20 cellular contexts compared by ENCODE assay signal in genomic region chr22:48717076-48717810, GRCh38.
DNase-seq lines count a peak whose midpoint lies in the region; ATAC-seq and TF ChIP-seq lines count a peak whose summit lies in the region.
"Had no signal": no experiment of that assay in that cellular context is flagged by ENCODE, and none has a peak within 500 bp of the region (broad histone marks: within the 10 kb centered on the region; RNA-seq: fewer than 3 reads in every experiment).

No MANE protein-coding gene starts in this region.

- intact Hi-C loops in posterior vena cava (cut with DNase I): no loop called here
- intact Hi-C loops in naive thymus-derived CD4-positive, alpha-beta T cell (cut with micrococcal nuclease): no loop called here

- H3K27ac Mint-ChIP-seq in H9: peak overlapping the region; percentile 76 to 88 (median 85); a peak in 6 of 7 replicates
- H3K27ac Mint-ChIP-seq in naive thymus-derived CD4-positive, alpha-beta T cell: no peak overlapping the region
- no peak overlapping the region for H3K27ac Mint-ChIP-seq in activated naive CD8-positive, alpha-beta T cell treated with anti-CD3 and anti-CD28 coated beads, Interleukin-2, amount 50 U/mL, for 24 hours
- H3K27ac Mint-ChIP-seq: CD4-positive, CD25-positive, alpha-beta regulatory T cell had no signal

- H3K4me1 ChIP-seq in H9 (ENCODE audit: insufficient read depth, low read length): no peaks in the 10 kb centered on the region
- H3K4me1 ChIP-seq in naive thymus-derived CD4-positive, alpha-beta T cell (ENCODE audit: control insufficient read depth in 2 of 2, insufficient read depth in 2 of 2, low read length in 2 of 2): no peaks in the 10 kb centered on the region
- H3K4me1 ChIP-seq: Caco-2 had no signal

- H3K36me3 Mint-ChIP-seq in H9 (ENCODE audit: insufficient read depth in 1 of 3, low read depth in 3 of 3): peaks cover 11 to 17% (median 13%) of the 10 kb centered on the region in 3 experiments
- H3K36me3 Mint-ChIP-seq in naive thymus-derived CD4-positive, alpha-beta T cell: no peaks in the 10 kb centered on the region
- no peaks in the 10 kb centered on the region for H3K36me3 Mint-ChIP-seq in activated naive CD8-positive, alpha-beta T cell treated with anti-CD3 and anti-CD28 coated beads, Interleukin-2, amount 50 U/mL, for 24 hours (ENCODE audit: low read depth)
- H3K36me3 Mint-ChIP-seq: CD4-positive, CD25-positive, alpha-beta regulatory T cell had no signal

- H3K9me3 Mint-ChIP-seq in H9: peaks cover 8 to 10% of the 10 kb centered on the region in 2 experiments; a peak in 4 of 5 replicates
- peaks cover 0 to 7% (median 4%) of the 10 kb centered on the region in 11 donors for H3K9me3 Mint-ChIP-seq in naive thymus-derived CD4-positive, alpha-beta T cell
- H3K9me3 Mint-ChIP-seq in activated naive CD8-positive, alpha-beta T cell treated with anti-CD3 and anti-CD28 coated beads, Interleukin-2, amount 50 U/mL, for 24 hours: peaks cover 7% of the 10 kb centered on the region

- peak; percentile 47 for DNase-seq in ELF-1 (ENCODE audit: low read depth, low spot score)
- no peak for DNase-seq in H9
- peak; percentile 70 for DNase-seq in islet precursor cell
- peak; percentile 58 for DNase-seq in posterior vena cava (ENCODE audit: low spot score)
- no peak for DNase-seq in NCI-H345 (lab: John Stamatoyannopoulos, UW)
- DNase-seq in naive thymus-derived CD4-positive, alpha-beta T cell: no peak
- no peak for DNase-seq in hippocampal formation (lab: John Stamatoyannopoulos, UW)
- DNase-seq in activated naive CD8-positive, alpha-beta T cell treated with anti-CD3 and anti-CD28 coated beads, Interleukin-2, amount 50 U/mL, for 24 hours: no peak
- DNase-seq: CD4-positive, CD25-positive, alpha-beta regulatory T cell; DMS153; EL; GOT3; IMR-90; MM.1S; NCI-H1092 treated with DMSO at 0.1 percent for 48 hours; NCI-H2081 treated with DMSO at 0.1 percent for 48 hours; NCI-H524; SHP77; SK-N-SH had no signal

- H4K8ac ChIP-seq in H9 (replicated peaks; ENCODE audit: insufficient read length, low read depth, low read length): no peak overlapping the region

- H2BK120ac ChIP-seq in H9 (ENCODE audit: low read depth, low read length, poor library complexity, severe bottlenecking): no peak overlapping the region

- POLR2A ChIA-PET in naive thymus-derived CD4-positive, alpha-beta T cell (lab: Charles Lee): no interaction called here

- no peaks in the 10 kb centered on the region for H3K9me3 ChIP-seq in H9 (ENCODE audit: control insufficient read depth, low read depth, low read length)
- H3K9me3 ChIP-seq in naive thymus-derived CD4-positive, alpha-beta T cell (ENCODE audit: control insufficient read depth in 2 of 3, low read length in 3 of 3): no peaks in the 10 kb centered on the region
- H3K9me3 ChIP-seq: Caco-2, SK-N-SH had no signal

- H3K4me1 Mint-ChIP-seq in H9: peaks cover 14 to 18% of the 10 kb centered on the region in 2 experiments
- H3K4me1 Mint-ChIP-seq in naive thymus-derived CD4-positive, alpha-beta T cell: no peaks in the 10 kb centered on the region
- H3K4me1 Mint-ChIP-seq in activated naive CD8-positive, alpha-beta T cell treated with anti-CD3 and anti-CD28 coated beads, Interleukin-2, amount 50 U/mL, for 24 hours: no peaks in the 10 kb centered on the region
- H3K4me1 Mint-ChIP-seq: CD4-positive, CD25-positive, alpha-beta regulatory T cell had no signal

- ATAC-seq in naive thymus-derived CD4-positive, alpha-beta T cell: no peak
- ATAC-seq in activated naive CD8-positive, alpha-beta T cell treated with anti-CD3 and anti-CD28 coated beads, Interleukin-2, amount 50 U/mL, for 24 hours: no peak

- no peaks in the 10 kb centered on the region for H3K27me3 Mint-ChIP-seq in H9 (ENCODE audit: low read depth)
- peaks cover 0 to 17% (median 3%) of the 10 kb centered on the region in 5 donors for H3K27me3 Mint-ChIP-seq in naive thymus-derived CD4-positive, alpha-beta T cell
- H3K27me3 Mint-ChIP-seq in activated naive CD8-positive, alpha-beta T cell treated with anti-CD3 and anti-CD28 coated beads, Interleukin-2, amount 50 U/mL, for 24 hours: peaks cover 10% of the 10 kb centered on the region
- H3K27me3 Mint-ChIP-seq: CD4-positive, CD25-positive, alpha-beta regulatory T cell had no signal

- H2AK5ac ChIP-seq in H9 (ENCODE audit: insufficient read length, low read length): no peak overlapping the region

- H2AFZ ChIP-seq in H9 (ENCODE audit: low read length): no peak overlapping the region

- no peak overlapping the region for H4K91ac ChIP-seq in H9 (ENCODE audit: insufficient read length, low read depth, low read length)

- CTCF ChIA-PET in naive thymus-derived CD4-positive, alpha-beta T cell (lab: Charles Lee): no interaction called here

- H3K27me3 ChIP-seq in H9 (ENCODE audit: insufficient read depth, low read length): no peaks in the 10 kb centered on the region
- H3K27me3 ChIP-seq in naive thymus-derived CD4-positive, alpha-beta T cell (ENCODE audit: control insufficient read depth in 2 of 2, insufficient read depth in 2 of 2, low read length in 2 of 2): no peaks in the 10 kb centered on the region

- no peak overlapping the region for H3K56ac ChIP-seq in H9 (ENCODE audit: insufficient read length, low read depth, low read length)

- no peaks in the 10 kb centered on the region for H3K79me2 ChIP-seq in H9 (ENCODE audit: insufficient read depth, low read length)

- H3K4me3 ChIP-seq in naive thymus-derived CD4-positive, alpha-beta T cell (ENCODE audit: low read length): no peak overlapping the region

- no peak for TF ChIP-seq CTCF in H9 (conservative IDR thresholded peaks at IDR 0.05)

- no peak overlapping the region for H2BK15ac ChIP-seq in H9 (ENCODE audit: low read depth, low read length)

- no peaks in the 10 kb centered on the region for H3K79me1 ChIP-seq in H9 (ENCODE audit: insufficient read depth, low read depth, low read length, poor library complexity, severe bottlenecking)

- no peak overlapping the region; the same call in 1 of the 2 replicates for H3K4ac ChIP-seq in H9 (ENCODE audit: low read depth, low read length)

- no peak overlapping the region for H3K9ac ChIP-seq in H9 (ENCODE audit: extremely low read depth, insufficient read length, low read length)
- H3K9ac ChIP-seq: SK-N-SH had no signal

- H3T11ph ChIP-seq in H9 (ENCODE audit: low read length): no peak overlapping the region

- H3K14ac ChIP-seq in H9 (ENCODE audit: insufficient read depth, low read length): no peak overlapping the region; the same call in 1 of the 2 replicates

- H3K18ac ChIP-seq in H9 (ENCODE audit: insufficient read length, low read depth, low read length): no peak overlapping the region

- no peaks in the 10 kb centered on the region for H3K23me2 ChIP-seq in H9 (ENCODE audit: insufficient read length, low read depth, low read length, poor library complexity, severe bottlenecking)

- no peaks in the 10 kb centered on the region for H4K20me1 ChIP-seq in H9 (ENCODE audit: control insufficient read depth, insufficient read depth, insufficient read length)

- H2BK20ac ChIP-seq in H9 (ENCODE audit: low read depth, low read length, poor library complexity, severe bottlenecking): no peak overlapping the region

- H3K4me3 Mint-ChIP-seq in H9: no peak overlapping the region
- H3K4me3 Mint-ChIP-seq in naive thymus-derived CD4-positive, alpha-beta T cell: no peak overlapping the region
- no peak overlapping the region for H3K4me3 Mint-ChIP-seq in activated naive CD8-positive, alpha-beta T cell treated with anti-CD3 and anti-CD28 coated beads, Interleukin-2, amount 50 U/mL, for 24 hours
- H3K4me3 Mint-ChIP-seq: CD4-positive, CD25-positive, alpha-beta regulatory T cell had no signal

- no peak overlapping the region for H2BK5ac ChIP-seq in H9 (ENCODE audit: insufficient read length, low read length)

- no peak overlapping the region for H3K4me2 ChIP-seq in H9 (ENCODE audit: insufficient read depth, insufficient read length, low read length)
- H3K4me2 ChIP-seq: SK-N-SH had no signal

- H3K36me3 ChIP-seq in naive thymus-derived CD4-positive, alpha-beta T cell (ENCODE audit: control insufficient read depth in 2 of 3, insufficient read depth in 3 of 3, low read length in 3 of 3): no peaks in the 10 kb centered on the region

- no peak overlapping the region for H3K23ac ChIP-seq in H9 (ENCODE audit: insufficient read length, low read depth, low read length)

- H3K27ac ChIP-seq in H9 (ENCODE audit: insufficient read length, low read depth, low read length): no peak overlapping the region
- H3K27ac ChIP-seq in naive thymus-derived CD4-positive, alpha-beta T cell (ENCODE audit: low read depth, low read length): no peak overlapping the region

- no CpG with 5 or more reads among the region's 24 CpGs for WGBS in H9 (ENCODE audit: extremely low coverage, insufficient read length, low lambda C conversion rate)

- no peak overlapping the region for H2BK12ac ChIP-seq in H9 (ENCODE audit: insufficient read length, low read depth, low read length)

- no peak overlapping the region for H4K5ac ChIP-seq in H9 (ENCODE audit: insufficient read length, low read depth, low read length)

Comparison
In these comparisons a context has a peak if more than half of its experiments do, and no peak if none do; other contexts are left out.
1. DNase-seq: peak in ELF-1 (single experiment), islet precursor cell (single experiment) and posterior vena cava (single experiment); none in H9 (single experiment), NCI-H345 (single experiment), naive thymus-derived CD4-positive, alpha-beta T cell (0 of 9), hippocampal formation (0 of 2) and activated naive CD8-positive, alpha-beta T cell treated with anti-CD3 and anti-CD28 coated beads, Interleukin-2, amount 50 U/mL, for 24 hours (single experiment).
2. H3K27ac Mint-ChIP-seq: peak in H9 (3 of 3); none in naive thymus-derived CD4-positive, alpha-beta T cell (0 of 9) and activated naive CD8-positive, alpha-beta T cell treated with anti-CD3 and anti-CD28 coated beads, Interleukin-2, amount 50 U/mL, for 24 hours (single experiment).